In genomic region chr18:22084547-22084946, GRCh38 we compare ENCODE assay signal across 1 cellular context.
TF ChIP-seq lines count a peak whose summit lies in the region.

No MANE protein-coding gene starts in this region.

TF ChIP-seq in HepG2, 621 proteins besides CTCF, POLR2A, EP300 and RAD21 (continued from another document and continues in another):
- TF ChIP-seq FIP1L1 (IDR thresholded peaks at IDR 0.05; ENCODE audit: borderline replicate concordance, insufficient read depth, low read depth, low read length): no peak
- no peak for TF ChIP-seq PBX2 (CRISPR knock-in tag; IDR thresholded peaks at IDR 0.05)
- TF ChIP-seq, protein P1, sequence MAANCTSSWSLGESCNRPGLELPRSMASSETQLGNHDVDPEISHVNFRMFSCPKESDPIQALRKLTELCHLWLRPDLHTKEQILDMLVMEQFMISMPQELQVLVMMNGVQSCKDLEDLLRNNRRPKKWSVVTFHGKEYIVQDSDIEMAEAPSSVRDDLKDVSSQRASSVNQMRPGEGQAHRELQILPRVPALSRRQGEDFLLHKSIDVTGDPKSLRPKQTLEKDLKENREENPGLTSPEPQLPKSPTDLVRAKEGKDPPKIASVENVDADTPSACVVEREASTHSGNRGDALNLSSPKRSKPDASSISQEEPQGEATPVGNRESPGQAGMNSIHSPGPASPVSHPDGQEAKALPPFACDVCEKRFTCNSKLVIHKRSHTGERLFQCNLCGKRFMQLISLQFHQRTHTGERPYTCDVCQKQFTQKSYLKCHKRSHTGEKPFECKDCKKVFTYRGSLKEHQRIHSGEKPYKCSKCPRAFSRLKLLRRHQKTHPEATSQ (CRISPR knock-in tag; IDR thresholded peaks at IDR 0.05; ENCODE audit: borderline replicate concordance): no peak; the same call in 1 of the 2 replicates
- no peak for TF ChIP-seq ZNF142 (CRISPR knock-in tag; IDR thresholded peaks at IDR 0.05)
- peak; percentile 45 for TF ChIP-seq ARID5B (CRISPR knock-in tag; IDR thresholded peaks at IDR 0.05)
- TF ChIP-seq RARA (CRISPR knock-in tag; IDR thresholded peaks at IDR 0.05): 0 out of 2 replicates have a peak, but pooled peaks have one; percentile 16
- TF ChIP-seq ZNF883 (CRISPR knock-in tag; IDR thresholded peaks at IDR 0.05; ENCODE audit: not compliant biosample characterization): no peak
- TF ChIP-seq MED13 (CRISPR knock-in tag; IDR thresholded peaks at IDR 0.05): no peak
- TF ChIP-seq, protein P2, sequence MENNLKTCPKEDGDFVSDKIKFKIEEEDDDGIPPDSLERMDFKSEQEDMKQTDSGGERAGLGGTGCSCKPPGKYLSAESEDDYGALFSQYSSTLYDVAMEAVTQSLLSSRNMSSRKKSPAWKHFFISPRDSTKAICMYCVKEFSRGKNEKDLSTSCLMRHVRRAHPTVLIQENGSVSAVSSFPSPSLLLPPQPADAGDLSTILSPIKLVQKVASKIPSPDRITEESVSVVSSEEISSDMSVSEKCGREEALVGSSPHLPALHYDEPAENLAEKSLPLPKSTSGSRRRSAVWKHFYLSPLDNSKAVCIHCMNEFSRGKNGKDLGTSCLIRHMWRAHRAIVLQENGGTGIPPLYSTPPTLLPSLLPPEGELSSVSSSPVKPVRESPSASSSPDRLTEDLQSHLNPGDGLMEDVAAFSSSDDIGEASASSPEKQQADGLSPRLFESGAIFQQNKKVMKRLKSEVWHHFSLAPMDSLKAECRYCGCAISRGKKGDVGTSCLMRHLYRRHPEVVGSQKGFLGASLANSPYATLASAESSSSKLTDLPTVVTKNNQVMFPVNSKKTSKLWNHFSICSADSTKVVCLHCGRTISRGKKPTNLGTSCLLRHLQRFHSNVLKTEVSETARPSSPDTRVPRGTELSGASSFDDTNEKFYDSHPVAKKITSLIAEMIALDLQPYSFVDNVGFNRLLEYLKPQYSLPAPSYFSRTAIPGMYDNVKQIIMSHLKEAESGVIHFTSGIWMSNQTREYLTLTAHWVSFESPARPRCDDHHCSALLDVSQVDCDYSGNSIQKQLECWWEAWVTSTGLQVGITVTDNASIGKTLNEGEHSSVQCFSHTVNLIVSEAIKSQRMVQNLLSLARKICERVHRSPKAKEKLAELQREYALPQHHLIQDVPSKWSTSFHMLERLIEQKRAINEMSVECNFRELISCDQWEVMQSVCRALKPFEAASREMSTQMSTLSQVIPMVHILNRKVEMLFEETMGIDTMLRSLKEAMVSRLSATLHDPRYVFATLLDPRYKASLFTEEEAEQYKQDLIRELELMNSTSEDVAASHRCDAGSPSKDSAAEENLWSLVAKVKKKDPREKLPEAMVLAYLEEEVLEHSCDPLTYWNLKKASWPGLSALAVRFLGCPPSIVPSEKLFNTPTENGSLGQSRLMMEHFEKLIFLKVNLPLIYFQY (CRISPR knock-in tag; IDR thresholded peaks at IDR 0.05; ENCODE audit: borderline replicate concordance): no peak
- TF ChIP-seq ZNF101 (CRISPR knock-in tag; IDR thresholded peaks at IDR 0.05; ENCODE audit: borderline replicate concordance, low read depth): no peak
- no peak for TF ChIP-seq FOXP1 (IDR thresholded peaks at IDR 0.05)
- TF ChIP-seq FOXP1 (CRISPR knock-in tag; IDR thresholded peaks at IDR 0.05): no peak
- no peak for TF ChIP-seq KLF15 (CRISPR knock-in tag; IDR thresholded peaks at IDR 0.05; ENCODE audit: borderline replicate concordance)
- no peak for TF ChIP-seq ZNF816 (CRISPR knock-in tag; IDR thresholded peaks at IDR 0.05; ENCODE audit: borderline replicate concordance)
- no peak for TF ChIP-seq MEIS1 (CRISPR knock-in tag; IDR thresholded peaks at IDR 0.05; ENCODE audit: borderline replicate concordance)
- no peak for TF ChIP-seq SP4 (CRISPR knock-in tag; IDR thresholded peaks at IDR 0.05)
- no peak for TF ChIP-seq KLF16 (CRISPR knock-in tag; IDR thresholded peaks at IDR 0.05)
- TF ChIP-seq PITX1 (CRISPR knock-in tag; IDR thresholded peaks at IDR 0.05): no peak
- TF ChIP-seq SYNCRIP (IDR thresholded peaks at IDR 0.05; ENCODE audit: insufficient read depth, low read depth, low read length): no peak
- no peak for TF ChIP-seq ZNF605 (CRISPR knock-in tag; IDR thresholded peaks at IDR 0.05)
- TF ChIP-seq, protein P3, sequence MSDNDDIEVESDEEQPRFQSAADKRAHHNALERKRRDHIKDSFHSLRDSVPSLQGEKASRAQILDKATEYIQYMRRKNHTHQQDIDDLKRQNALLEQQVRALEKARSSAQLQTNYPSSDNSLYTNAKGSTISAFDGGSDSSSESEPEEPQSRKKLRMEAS (IDR thresholded peaks at IDR 0.05): peak; percentile 78
- TF ChIP-seq NR2C2 (CRISPR knock-in tag; IDR thresholded peaks at IDR 0.05; ENCODE audit: borderline replicate concordance): no peak
- TF ChIP-seq ARNT (IDR thresholded peaks at IDR 0.05): no peak
- peak; percentile 70 for TF ChIP-seq ZNF143 (CRISPR knock-in tag; IDR thresholded peaks at IDR 0.05)
- peak; percentile 50; the same call in 1 of the 2 replicates for TF ChIP-seq TFAP4 (IDR thresholded peaks at IDR 0.05; ENCODE audit: borderline replicate concordance, low read depth)
- TF ChIP-seq ZNF616 (CRISPR knock-in tag; IDR thresholded peaks at IDR 0.05; ENCODE audit: low read depth): no peak
- TF ChIP-seq ZSCAN30 (CRISPR knock-in tag; IDR thresholded peaks at IDR 0.05): no peak
- TF ChIP-seq MXI1 (IDR thresholded peaks at IDR 0.05; ENCODE audit: borderline replicate concordance, low read depth, low read length): no peak
- no peak for TF ChIP-seq CENPT (CRISPR knock-in tag; IDR thresholded peaks at IDR 0.05; ENCODE audit: low read depth)
- 0 out of 2 replicates have a peak, but pooled peaks have one; percentile 23 for TF ChIP-seq ZGPAT (CRISPR knock-in tag; IDR thresholded peaks at IDR 0.05)
- no peak for TF ChIP-seq HNF4G (IDR thresholded peaks at IDR 0.05; ENCODE audit: borderline replicate concordance, low read depth, low read length)
- TF ChIP-seq HNF4G (CRISPR knock-in tag; IDR thresholded peaks at IDR 0.05; ENCODE audit: borderline replicate concordance, low read depth): no peak
- no peak for TF ChIP-seq SMARCE1 (IDR thresholded peaks at IDR 0.05; ENCODE audit: borderline replicate concordance)
- TF ChIP-seq, protein P4, sequence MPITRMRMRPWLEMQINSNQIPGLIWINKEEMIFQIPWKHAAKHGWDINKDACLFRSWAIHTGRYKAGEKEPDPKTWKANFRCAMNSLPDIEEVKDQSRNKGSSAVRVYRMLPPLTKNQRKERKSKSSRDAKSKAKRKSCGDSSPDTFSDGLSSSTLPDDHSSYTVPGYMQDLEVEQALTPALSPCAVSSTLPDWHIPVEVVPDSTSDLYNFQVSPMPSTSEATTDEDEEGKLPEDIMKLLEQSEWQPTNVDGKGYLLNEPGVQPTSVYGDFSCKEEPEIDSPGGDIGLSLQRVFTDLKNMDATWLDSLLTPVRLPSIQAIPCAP (CRISPR knock-in tag; IDR thresholded peaks at IDR 0.05; ENCODE audit: low read depth): no peak
- TF ChIP-seq KAT8 (CRISPR knock-in tag; IDR thresholded peaks at IDR 0.05): no peak
- TF ChIP-seq KDM3A (CRISPR knock-in tag; IDR thresholded peaks at IDR 0.05; ENCODE audit: low read depth): no peak
- no peak for TF ChIP-seq UBTF (CRISPR knock-in tag; IDR thresholded peaks at IDR 0.05)
